Comparison of ENCODE assay signal across 7 cellular contexts in the genomic region with DNA sequence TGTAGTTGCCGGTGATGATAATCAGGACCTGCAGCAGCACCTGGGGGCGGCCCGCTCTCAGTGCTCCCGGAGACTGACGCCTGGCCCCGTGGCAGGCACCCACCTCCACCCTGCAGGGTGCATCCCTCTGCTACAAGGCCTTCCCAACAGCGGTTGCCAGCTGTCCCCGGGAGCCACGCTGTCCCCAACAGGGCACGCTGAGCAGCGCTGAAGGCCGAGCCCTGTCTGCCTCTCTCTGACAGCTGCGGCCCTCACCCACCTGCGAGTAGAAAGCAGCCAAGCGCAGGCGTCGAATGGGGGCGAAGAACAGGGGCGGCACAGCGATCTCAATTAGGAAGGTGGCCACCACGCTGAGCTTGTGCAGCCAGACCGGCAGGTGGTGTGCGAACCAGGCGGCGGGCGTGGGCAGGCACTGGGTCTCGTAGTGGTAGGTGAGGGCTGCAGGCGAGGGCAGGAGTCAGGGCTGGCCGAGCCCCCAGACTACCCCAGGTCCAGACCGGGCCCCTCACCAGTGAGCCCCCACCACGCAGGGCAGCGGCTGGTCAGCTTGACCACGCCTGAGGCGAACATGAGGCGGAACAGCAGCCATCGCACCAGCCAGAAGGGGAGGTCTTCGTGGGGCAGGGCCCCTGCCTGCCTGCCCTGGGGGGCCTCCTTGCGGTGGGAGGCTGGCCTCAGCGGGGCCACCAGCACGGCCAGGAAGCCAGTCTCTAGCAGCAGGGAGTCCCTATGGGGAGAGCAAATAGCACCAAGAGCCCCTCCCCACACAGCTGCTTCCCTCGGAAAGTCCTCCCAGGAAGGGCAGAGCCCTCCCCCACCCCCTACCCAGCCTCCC. TPM values are rescaled to one million over a fixed set of nuclear protein-coding genes. Genes with fewer than 3 reads are reported as not detected.
DNase-seq lines count a peak whose midpoint lies in the region; ATAC-seq and TF ChIP-seq lines count a peak whose summit lies in the region.
"Had no signal": no experiment of that assay in that cellular context is flagged by ENCODE, and none has a peak within 500 bp of the region (broad histone marks: within the 10 kb centered on the region; RNA-seq: fewer than 3 reads in every experiment).

No MANE protein-coding gene starts in this region.

- H3K27ac ChIP-seq in AG04450 (ENCODE audit: low read depth, low read length): no peak overlapping the region
- H3K27ac ChIP-seq in hepatocyte: no peak overlapping the region

- H3K36me3 ChIP-seq in hepatocyte (replicated peaks; ENCODE audit: insufficient read depth, low read depth): no peaks in the 10 kb centered on the region

- CTCF ChIA-PET in AG04450 (lab: Charles Lee): interaction anchor here (0.6 kb wide), 1 partner anchor 8 kb away, joined by 3 read pairs; no protein-coding TSS in a partner anchor

- DNase-seq in AG04450 (ENCODE audit: low read depth, low spot score) (no peak), NCI-H69 (lab: John Stamatoyannopoulos, UW) (peak; percentile 83), hepatocyte (ENCODE audit: low spot score) (peak; percentile 7), GF-D8 (lab: John Stamatoyannopoulos, UW) (no peak)
- DNase-seq in stimulated activated CD4-positive, alpha-beta T cell treated with anti-CD3 and anti-CD28 coated beads, Interleukin-15, amount 100 ng/mL, for 24 hours: no peak
- DNase-seq: NK-92 treated with Interleukin-12 subunit alpha and Interleukin-12 subunit beta, amount 100 ng/mL, for 24 hours had no signal

- TF ChIP-seq CTCF in AG04450 (IDR thresholded peaks at IDR 0.05; ENCODE audit: low read depth, low read length): no peak
- no peak for TF ChIP-seq CTCF in hepatocyte (IDR thresholded peaks at IDR 0.05; ENCODE audit: poor library complexity)

- ATAC-seq in HG02798 (IDR thresholded peaks at IDR 0.05; ENCODE audit: poor library complexity, unreplicated experiment): no peak

- H3K4me3 ChIP-seq in AG04450 (ENCODE audit: low read depth, low read length) (peak overlapping the region; percentile 99), hepatocyte (no peak overlapping the region)

- H3K27me3 ChIP-seq in AG04450 (ENCODE audit: control insufficient read depth, insufficient read depth, low read length) (no peaks in the 10 kb centered on the region), hepatocyte (no peaks in the 10 kb centered on the region)

- peaks cover 41% of the 10 kb centered on the region for H3K79me2 ChIP-seq in hepatocyte

- no peak overlapping the region for H2AFZ ChIP-seq in hepatocyte

- no peaks in the 10 kb centered on the region for H3K9me2 ChIP-seq in hepatocyte (replicated peaks; ENCODE audit: insufficient read depth)

- no peaks in the 10 kb centered on the region for H4K20me1 ChIP-seq in hepatocyte (ENCODE audit: insufficient read depth, poor library complexity, severe bottlenecking)

- POLR2A ChIA-PET in AG04450 (lab: Yijun Ruan, JAX): interaction anchor here (0.6 kb wide), 1 partner anchor 48 kb away, joined by 3 read pairs; no protein-coding TSS in a partner anchor

- H3K4me1 ChIP-seq in hepatocyte (ENCODE audit: insufficient read depth): peaks cover 14% of the 10 kb centered on the region

- peak overlapping the region; percentile 96 for H3K4me2 ChIP-seq in hepatocyte

- H3K9me3 ChIP-seq in AG04450 (ENCODE audit: control insufficient read depth, insufficient read depth, low read length) (no peaks in the 10 kb centered on the region; the same call in 1 of the 2 replicates), hepatocyte (ENCODE audit: low read depth) (no peaks in the 10 kb centered on the region)

- 95% methylated on average over 35 of the region's 41 CpGs for WGBS in hepatocyte (ENCODE audit: low lambda C conversion rate, missing lambda C conversion rate)

RNA-seq across cellular contexts. Expression of a gene that starts 1.5 kb away (rescaled TPM):
- 25.7 and 46.6 TPM in 2 replicates for polyA plus RNA-seq in AG04450 (2011; rRNA removed)
- polyA minus RNA-seq in AG04450 (2011; rRNA and poly(A)+ RNA removed): 23.1 and 28.0 TPM in 2 replicates
- total RNA-seq in hepatocyte: 22.4 and 32.8 TPM in 2 replicates
- polyA plus RNA-seq in hepatocyte: 97.6 and 128 TPM in 2 replicates

RNA-seq across cellular contexts. Expression of a gene that starts 2.0 kb away (rescaled TPM):
- 10.4 and 13.2 TPM in 2 replicates for polyA plus RNA-seq in AG04450 (2011; rRNA removed)
- polyA minus RNA-seq in AG04450 (2011; rRNA and poly(A)+ RNA removed): 17.6 and 19.2 TPM in 2 replicates
- total RNA-seq in hepatocyte: 24.4 and 25.6 TPM in 2 replicates
- polyA plus RNA-seq in hepatocyte: 40.6 and 48.0 TPM in 2 replicates

RNA-seq across cellular contexts. Expression of a gene that starts 19.3 kb away (rescaled TPM):
- polyA plus RNA-seq in AG04450 (2011; rRNA removed): 0.14 and 0.22 TPM in 2 replicates
- not detected in 2 replicates for polyA minus RNA-seq in AG04450 (2011; rRNA and poly(A)+ RNA removed)
- total RNA-seq in hepatocyte: not detected in 2 replicates
- not detected in 2 replicates for polyA plus RNA-seq in hepatocyte

RNA-seq across cellular contexts. Expression of a gene that starts 19.4 kb away (rescaled TPM):
- polyA plus RNA-seq in AG04450 (2011; rRNA removed) (0.15 and 0.60 TPM in 2 replicates), hepatocyte (9.7 and 11.2 TPM in 2 replicates)
- polyA minus RNA-seq in AG04450 (2011; rRNA and poly(A)+ RNA removed): not detected in 2 replicates
- total RNA-seq in hepatocyte: 2.0 and 4.1 TPM in 2 replicates

RNA-seq across cellular contexts. Expression of a gene that starts 23.8 kb away (rescaled TPM):
- polyA plus RNA-seq in AG04450 (2011; rRNA removed) (2.9 and 3.6 TPM in 2 replicates), hepatocyte (85.7 and 105 TPM in 2 replicates)
- polyA minus RNA-seq in AG04450 (2011; rRNA and poly(A)+ RNA removed): 2.1 and 2.9 TPM in 2 replicates
- total RNA-seq in hepatocyte: 36.6 and 46.4 TPM in 2 replicates

Comparison
In these comparisons a context has a peak if more than half of its experiments do, and no peak if none do; other contexts are left out.
1. DNase-seq: peak in NCI-H69 (single experiment) and hepatocyte (single experiment); none in AG04450 (single experiment), GF-D8 (single experiment) and stimulated activated CD4-positive, alpha-beta T cell treated with anti-CD3 and anti-CD28 coated beads, Interleukin-15, amount 100 ng/mL, for 24 hours (single experiment).